ENCODE assay signal across 11 cellular contexts in the genomic region with DNA sequence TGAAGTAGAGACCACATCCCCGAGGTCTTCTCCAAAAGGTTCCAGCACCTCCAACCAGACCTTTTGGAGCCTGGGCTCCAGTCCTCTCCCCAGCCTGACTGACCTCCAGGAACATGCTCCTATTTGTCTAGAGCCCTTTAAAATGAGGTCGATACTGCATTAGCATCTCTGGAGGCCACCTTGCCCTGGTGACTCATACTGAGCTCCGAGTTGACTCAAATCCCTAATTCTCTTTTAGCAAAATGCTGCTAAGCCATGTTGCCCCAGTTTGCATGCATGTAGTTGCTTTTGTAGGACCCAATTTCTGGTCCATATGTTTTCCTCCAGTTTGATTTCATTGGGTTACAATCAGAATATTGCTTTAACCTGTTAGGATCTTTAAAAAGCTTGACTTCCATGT. TPM values are rescaled to one million over a fixed set of nuclear protein-coding genes. Genes with fewer than 3 reads are reported as not detected.
DNase-seq lines count a peak whose midpoint lies in the region; ATAC-seq and TF ChIP-seq lines count a peak whose summit lies in the region.
"Had no signal": no experiment of that assay in that cellular context is flagged by ENCODE, and none has a peak within 500 bp of the region (broad histone marks: within the 10 kb centered on the region; RNA-seq: fewer than 3 reads in every experiment).

No MANE protein-coding gene starts in this region.

- DNase-seq in activated T-helper 1 cell treated with anti-CD3 and anti-CD28 coated beads, Interleukin-12 subunit alpha, Interleukin-12 subunit beta, Interleukin-2, Interleukin-4 antibody, amounts not matched to agents 30 ng/mL and 10 ng/mL and 1 ng/mL, durations not matched to agents 14 hours and 24 hours and 36 hours (ENCODE audit: low spot score), result peak; percentile 0
- DNase-seq in mesenteric fat pad (ENCODE audit: low spot score) (no peak), CD14-positive monocyte (ENCODE audit: low spot score) (no peak), cortex of kidney (lab: John Stamatoyannopoulos, UW) (no peak), vagina (ENCODE audit: extremely low spot score in 2 of 2) (no peak)
- DNase-seq: immature natural killer cell, NCI-H1694 treated with DMSO at 0.1 percent for 48 hours, SK-N-SH had no signal

- peak overlapping the region; percentile 59 for H3K4me3 Mint-ChIP-seq in activated T-helper 1 cell treated with anti-CD3 and anti-CD28 coated beads, Interleukin-12 subunit alpha, Interleukin-12 subunit beta, Interleukin-2, Interleukin-4 antibody, amounts not matched to agents 30 ng/mL and 10 ng/mL and 1 ng/mL, durations not matched to agents 14 hours and 24 hours and 36 hours
- no peak overlapping the region for H3K4me3 Mint-ChIP-seq in CD14-positive monocyte
- H3K4me3 Mint-ChIP-seq: immature natural killer cell had no signal

- TF ChIP-seq POLR2A in vagina (IDR thresholded peaks at IDR 0.05), result no peak

- ATAC-seq in GM18517 (IDR thresholded peaks at IDR 0.05; ENCODE audit: unreplicated experiment) (peak; percentile 92), GM19397 (IDR thresholded peaks at IDR 0.05; ENCODE audit: unreplicated experiment) (peak; percentile 57), HG02981 (IDR thresholded peaks at IDR 0.05; ENCODE audit: unreplicated experiment) (peak; percentile 88)

- H3K36me3 Mint-ChIP-seq in activated T-helper 1 cell treated with anti-CD3 and anti-CD28 coated beads, Interleukin-12 subunit alpha, Interleukin-12 subunit beta, Interleukin-2, Interleukin-4 antibody, amounts not matched to agents 30 ng/mL and 10 ng/mL and 1 ng/mL, durations not matched to agents 14 hours and 24 hours and 36 hours (ENCODE audit: low read depth), result peaks cover 8% of the 10 kb centered on the region
- H3K36me3 Mint-ChIP-seq in CD14-positive monocyte, result peaks cover 15 to 33% of the 10 kb centered on the region in 2 donors

- H3K27me3 Mint-ChIP-seq in activated T-helper 1 cell treated with anti-CD3 and anti-CD28 coated beads, Interleukin-12 subunit alpha, Interleukin-12 subunit beta, Interleukin-2, Interleukin-4 antibody, amounts not matched to agents 30 ng/mL and 10 ng/mL and 1 ng/mL, durations not matched to agents 14 hours and 24 hours and 36 hours (ENCODE audit: insufficient read depth), result no peaks in the 10 kb centered on the region
- peaks cover 0 to 16% (median 0%) of the 10 kb centered on the region in 3 donors for H3K27me3 Mint-ChIP-seq in CD14-positive monocyte (ENCODE audit: low read depth in 3 of 3)

- H3K4me3 ChIP-seq in vagina, result no peak overlapping the region

- H3K27ac Mint-ChIP-seq in activated T-helper 1 cell treated with anti-CD3 and anti-CD28 coated beads, Interleukin-12 subunit alpha, Interleukin-12 subunit beta, Interleukin-2, Interleukin-4 antibody, amounts not matched to agents 30 ng/mL and 10 ng/mL and 1 ng/mL, durations not matched to agents 14 hours and 24 hours and 36 hours, result peak overlapping the region; percentile 82
- H3K27ac Mint-ChIP-seq in CD14-positive monocyte, result no peak overlapping the region

- no peak overlapping the region for H3K27ac ChIP-seq in vagina

- H3K27me3 ChIP-seq in vagina, result no peaks in the 10 kb centered on the region

- no peaks in the 10 kb centered on the region for H3K9me3 ChIP-seq in vagina
- H3K9me3 ChIP-seq: SK-N-SH had no signal

- H3K4me1 Mint-ChIP-seq in activated T-helper 1 cell treated with anti-CD3 and anti-CD28 coated beads, Interleukin-12 subunit alpha, Interleukin-12 subunit beta, Interleukin-2, Interleukin-4 antibody, amounts not matched to agents 30 ng/mL and 10 ng/mL and 1 ng/mL, durations not matched to agents 14 hours and 24 hours and 36 hours (ENCODE audit: low read depth), result peaks cover 25% of the 10 kb centered on the region
- H3K4me1 Mint-ChIP-seq in CD14-positive monocyte, result no peaks in the 10 kb centered on the region
- H3K4me1 Mint-ChIP-seq: immature natural killer cell had no signal

- peaks cover 7% of the 10 kb centered on the region for H3K4me1 ChIP-seq in vagina

- no peak for TF ChIP-seq CTCF in CD14-positive monocyte (IDR thresholded peaks at IDR 0.05)
- TF ChIP-seq CTCF in vagina (IDR thresholded peaks at IDR 0.05), result no peak

- H3K9me3 Mint-ChIP-seq in activated T-helper 1 cell treated with anti-CD3 and anti-CD28 coated beads, Interleukin-12 subunit alpha, Interleukin-12 subunit beta, Interleukin-2, Interleukin-4 antibody, amounts not matched to agents 30 ng/mL and 10 ng/mL and 1 ng/mL, durations not matched to agents 14 hours and 24 hours and 36 hours, result no peaks in the 10 kb centered on the region
- peaks cover 0 to 4% (median 0%) of the 10 kb centered on the region in 7 donors for H3K9me3 Mint-ChIP-seq in CD14-positive monocyte
- H3K9me3 Mint-ChIP-seq: immature natural killer cell had no signal

- intact Hi-C loops in activated T-helper 1 cell treated with anti-CD3 and anti-CD28 coated beads, Interleukin-12 subunit alpha, Interleukin-12 subunit beta, Interleukin-2, Interleukin-4 antibody, amounts not matched to agents 30 ng/mL and 10 ng/mL and 1 ng/mL, durations not matched to agents 14 hours and 24 hours and 36 hours (cut with micrococcal nuclease), result loop anchor here (2.0 to 5.0 kb wide), 3 partner anchors 40 to 366 kb away; a partner anchor contains a TSS
- intact Hi-C loops in CD14-positive monocyte (cut with micrococcal nuclease), result no loop called here
- intact Hi-C loops in vagina (cut with DNase I), result no loop called here

- no peaks in the 10 kb centered on the region for H3K36me3 ChIP-seq in vagina

RNA-seq across cellular contexts. Expression of a gene that starts 43.5 kb away (rescaled TPM):
- total RNA-seq in activated T-helper 1 cell treated with anti-CD3 and anti-CD28 coated beads, Interleukin-12 subunit alpha, Interleukin-12 subunit beta, Interleukin-2, Interleukin-4 antibody, amounts not matched to agents 30 ng/mL and 10 ng/mL and 1 ng/mL, durations not matched to agents 14 hours and 24 hours and 36 hours, result 0.78 TPM in 1 of 2 replicates, not detected in the other
- total RNA-seq in mesenteric fat pad, result 4.1 TPM
- under 1 TPM in 1 of 2 donors, not detected in 1; 0.36 TPM for polyA plus RNA-seq in CD14-positive monocyte
- 2.7 TPM for total RNA-seq in vagina
